ENCODE assay signal across 23 cellular contexts in genomic region chr12:67842124-67842523, GRCh38.
DNase-seq lines count a peak whose midpoint lies in the region; ATAC-seq and TF ChIP-seq lines count a peak whose summit lies in the region.
"Had no signal": no experiment of that assay in that cellular context is flagged by ENCODE, and none has a peak within 500 bp of the region (broad histone marks: within the 10 kb centered on the region; RNA-seq: fewer than 3 reads in every experiment).

No MANE protein-coding gene starts in this region.

- H3K27ac ChIP-seq in body of pancreas (no peak overlapping the region), right lobe of liver (no peak overlapping the region)
- H3K27ac ChIP-seq: 22Rv1; A549; BLaER1 treated with 17β-estradiol and CSF1 and Interleukin-3, amounts not matched to agents 10 nM and 100 nM; C4-2B had no signal

- no peaks in the 10 kb centered on the region for H3K9me3 ChIP-seq in body of pancreas
- no peaks in the 10 kb centered on the region for H3K9me3 ChIP-seq in right lobe of liver
- H3K9me3 ChIP-seq: A549 had no signal

- intact Hi-C loops in left ventricle myocardium superior (cut with micrococcal nuclease) (no loop called here), left cardiac atrium (cut with DNase I) (no loop called here), body of pancreas (cut with DNase I) (no loop called here), right lobe of liver (cut with DNase I) (no loop called here)

- TF ChIP-seq POLR2A in body of pancreas (IDR thresholded peaks at IDR 0.05) (no peak), right lobe of liver (IDR thresholded peaks at IDR 0.05) (no peak)

- H3K36me3 ChIP-seq in body of pancreas (replicated peaks in 1 of 2; ENCODE audit: insufficient read depth in 1 of 2, low read depth in 2 of 2) (no peaks in the 10 kb centered on the region), right lobe of liver (no peaks in the 10 kb centered on the region)
- H3K36me3 ChIP-seq: BLaER1 treated with 17β-estradiol and CSF1 and Interleukin-3, amounts not matched to agents 10 nM and 100 nM had no signal

- H3K27me3 ChIP-seq in body of pancreas = no peaks in the 10 kb centered on the region
- H3K27me3 ChIP-seq in right lobe of liver = no peaks in the 10 kb centered on the region
- H3K27me3 ChIP-seq: BLaER1 treated with 17β-estradiol and CSF1 and Interleukin-3, amounts not matched to agents 10 nM and 100 nM had no signal

- no peak overlapping the region for H3K4me3 ChIP-seq in body of pancreas
- H3K4me3 ChIP-seq in right lobe of liver = no peak overlapping the region
- H3K4me3 ChIP-seq: A549; BLaER1 treated with 17β-estradiol and CSF1 and Interleukin-3, amounts not matched to agents 10 nM and 100 nM; GM12878 had no signal

- DNase-seq in left ventricle myocardium superior (no peak), left cardiac atrium (no peak), body of pancreas (peak in 1 of 4 donors; percentile 15), right lobe of liver (peak in 1 of 3 donors; percentile 71), DMS 273 (lab: John Stamatoyannopoulos, UW; ENCODE audit: unreplicated experiment) (no peak)
- DNase-seq: AML-193; Caco-2; Calu3; CD4-positive, alpha-beta T cell; CD8-positive, alpha-beta T cell; DMS 273 treated with DMSO at 0.1 percent for 48 hours; DMS153; DMS53; DMS79; DND-41; EL; GDM1 had no signal

- 54 to 60% methylated on average over 2 of the region's 2 CpGs for WGBS in body of pancreas, 2 donors
- WGBS in right lobe of liver (ENCODE audit: insufficient coverage, low coverage, low lambda C conversion rate, missing lambda C conversion rate) = 42% methylated on average over 2 of the region's 2 CpGs

- peak; percentile 25 for ATAC-seq in left ventricle myocardium superior
- ATAC-seq in left cardiac atrium = no peak
- peak; percentile 35 for ATAC-seq in body of pancreas
- ATAC-seq in right lobe of liver = peak; percentile 53 to 95 (median 68)
- ATAC-seq in GM21737 (IDR thresholded peaks at IDR 0.05; ENCODE audit: unreplicated experiment) = no peak
- ATAC-seq: A549; CD8-positive, alpha-beta T cell; GM12878 had no signal

- no peaks in the 10 kb centered on the region for H3K4me1 ChIP-seq in body of pancreas
- peaks cover 0 to 3% (median 0%) of the 10 kb centered on the region in 4 donors for H3K4me1 ChIP-seq in right lobe of liver
- H3K4me1 ChIP-seq: A549; BLaER1 treated with 17β-estradiol and CSF1 and Interleukin-3, amounts not matched to agents 10 nM and 100 nM; Caco-2 had no signal

- no peak for TF ChIP-seq CTCF in body of pancreas (IDR thresholded peaks at IDR 0.05)
- TF ChIP-seq CTCF in right lobe of liver (IDR thresholded peaks at IDR 0.05) = no peak

Comparison
In these comparisons a context has a peak if more than half of its experiments do, and no peak if none do; other contexts are left out.
1. ATAC-seq: peak in left ventricle myocardium superior (single experiment), body of pancreas (single experiment) and right lobe of liver (4 of 4); none in left cardiac atrium (0 of 2) and GM21737 (single experiment).